2 cellular contexts compared by ENCODE assay signal in the genomic region with DNA sequence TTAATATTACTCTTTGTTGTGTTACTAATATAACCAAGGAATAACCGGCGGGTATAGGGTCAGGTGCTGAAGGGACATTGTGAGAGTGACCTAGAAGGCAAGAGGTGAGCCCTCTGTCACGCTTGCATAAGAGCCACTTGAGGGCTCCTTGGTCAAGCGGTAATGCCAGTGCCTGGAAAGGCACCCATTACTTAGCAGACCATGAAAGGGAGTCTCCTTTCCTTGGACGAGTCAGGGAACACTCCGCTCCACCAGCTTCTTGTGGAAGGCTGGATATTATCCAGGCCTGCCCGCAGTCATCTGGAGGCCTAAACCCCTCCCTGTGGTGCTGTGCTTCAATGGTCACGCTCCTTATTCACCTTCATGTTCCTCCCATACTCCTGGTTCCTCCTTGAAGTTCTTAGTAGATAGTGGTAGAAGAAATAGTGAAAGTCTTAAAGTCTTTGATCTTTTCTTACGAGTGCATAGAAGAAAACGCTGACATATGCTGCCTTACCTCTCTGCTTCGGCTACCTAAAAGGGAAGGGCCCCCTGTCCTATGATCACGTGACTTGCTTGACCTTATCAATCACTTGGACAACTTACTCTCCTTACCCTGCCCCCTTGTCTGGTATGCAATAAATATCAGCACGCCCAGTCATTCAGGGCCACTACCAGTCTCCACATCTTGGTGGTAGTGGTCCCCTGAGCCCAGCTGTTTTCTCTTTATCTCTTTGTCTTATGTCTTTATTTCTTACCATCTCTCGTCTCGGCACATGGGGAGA.
TF ChIP-seq lines count a peak whose summit lies in the region.
"Not testable (repeated sequence)": the region's sequence is repeated elsewhere in the genome, so short reads cannot be mapped to it uniquely, and the experiment has no call there.

No MANE protein-coding gene starts in this region.

TF ChIP-seq in K562, 482 proteins besides CTCF, POLR2A, EP300 and RAD21:
- TF ChIP-seq TOE1 (IDR thresholded peaks at IDR 0.05; ENCODE audit: borderline replicate concordance): peak; percentile 87
- TF ChIP-seq TOE1 (CRISPR knock-in tag; IDR thresholded peaks at IDR 0.05; ENCODE audit: borderline replicate concordance, low read depth); PBX2 (CRISPR knock-in tag; IDR thresholded peaks at IDR 0.05; ENCODE audit: low read depth): not testable (repeated sequence)
- TF ChIP-seq, protein P1, sequence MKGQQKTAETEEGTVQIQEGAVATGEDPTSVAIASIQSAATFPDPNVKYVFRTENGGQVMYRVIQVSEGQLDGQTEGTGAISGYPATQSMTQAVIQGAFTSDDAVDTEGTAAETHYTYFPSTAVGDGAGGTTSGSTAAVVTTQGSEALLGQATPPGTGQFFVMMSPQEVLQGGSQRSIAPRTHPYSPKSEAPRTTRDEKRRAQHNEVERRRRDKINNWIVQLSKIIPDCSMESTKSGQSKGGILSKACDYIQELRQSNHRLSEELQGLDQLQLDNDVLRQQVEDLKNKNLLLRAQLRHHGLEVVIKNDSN (CRISPR knock-in tag; IDR thresholded peaks at IDR 0.05): peak; percentile 56
- TF ChIP-seq PBX2 (tag; conservative IDR thresholded peaks at IDR 0.05; ENCODE audit: low read depth): peak; percentile 48; the same call in 1 of the 2 replicates
- TF ChIP-seq TFE3 (CRISPR knock-in tag; IDR thresholded peaks at IDR 0.05): peak; percentile 93
- peak; percentile 47; the same call in 1 of the 2 replicates for TF ChIP-seq USF2 (CRISPR knock-in tag; IDR thresholded peaks at IDR 0.05)
- peak; percentile 64 for TF ChIP-seq CBFA2T2 (conservative IDR thresholded peaks at IDR 0.05)
- peak; percentile 92 for TF ChIP-seq RAD51 (IDR thresholded peaks at IDR 0.05; ENCODE audit: borderline replicate concordance, low read depth)
- TF ChIP-seq MEIS2 (IDR thresholded peaks at IDR 0.05; ENCODE audit: partially characterized antibody): peak; percentile 81

TF ChIP-seq in HepG2, 621 proteins besides CTCF, POLR2A, EP300 and RAD21:
- TF ChIP-seq RAD51 (IDR thresholded peaks at IDR 0.05; ENCODE audit: borderline replicate concordance) (peak; percentile 84), USF2 (IDR thresholded peaks at IDR 0.05; ENCODE audit: low read depth, low read length) (peak; percentile 56)
- not testable (repeated sequence) for TF ChIP-seq USF2 (CRISPR knock-in tag; IDR thresholded peaks at IDR 0.05; ENCODE audit: borderline replicate concordance)
TF ChIP-seq in HepG2: peak in this region for 2; not testable (repeated sequence) for 619.
